Comparison of ENCODE assay signal across 27 cellular contexts in the genomic region with DNA sequence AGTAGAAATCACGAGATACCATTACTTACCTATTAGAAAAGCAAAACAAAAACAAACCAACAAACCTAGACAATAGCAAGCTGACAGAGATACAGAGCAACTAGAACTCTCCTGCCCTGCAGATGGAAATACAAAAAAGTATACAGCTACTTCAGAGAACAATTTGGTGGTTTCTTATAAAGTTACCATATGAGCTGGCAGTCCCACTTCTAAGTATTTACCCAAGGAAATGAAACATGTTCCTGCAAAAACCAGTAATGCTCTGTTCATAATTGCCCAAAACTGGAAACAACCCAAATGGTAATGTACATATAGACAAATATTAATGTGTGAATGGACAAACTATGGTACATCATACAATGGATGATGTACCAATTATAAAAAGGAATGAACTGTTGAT. TPM values are rescaled to one million over a fixed set of nuclear protein-coding genes. Genes with fewer than 3 reads are reported as not detected.
A peak's percentile ranks its signal among the peaks of the same experiment; 100 is the strongest.
DNase-seq lines count a peak whose midpoint lies in the region; ATAC-seq and TF ChIP-seq lines count a peak whose summit lies in the region.
"Had no signal": no experiment of that assay in that cellular context is flagged by ENCODE, and none has a peak within 500 bp of the region (broad histone marks: within the 10 kb centered on the region; RNA-seq: fewer than 3 reads in every experiment).

No MANE protein-coding gene starts in this region.

- CTCF ChIA-PET in activated CD8-positive, alpha-beta T cell treated with anti-CD3 and anti-CD28 coated beads for 36 hours (lab: Charles Lee): interaction anchor here (1.0 to 2.2 kb wide), 6 partner anchors 29 to 280 kb away, joined by 3 to 5 read pairs (median 3); no protein-coding TSS in a partner anchor

- H3K4me1 Mint-ChIP-seq in activated CD8-positive, alpha-beta T cell treated with anti-CD3 and anti-CD28 coated beads for 36 hours (ENCODE audit: low read depth): peaks cover 43% of the 10 kb centered on the region

- H3K27me3 Mint-ChIP-seq in activated CD8-positive, alpha-beta T cell treated with anti-CD3 and anti-CD28 coated beads for 36 hours: no peaks in the 10 kb centered on the region
- H3K27me3 Mint-ChIP-seq: brain; effector memory CD8-positive, alpha-beta T cell; stimulated activated naive CD8-positive, alpha-beta T cell treated with anti-CD3 and anti-CD28 coated beads, Interleukin-15, Interleukin-2, amounts not matched to agents 100 ng/mL and 50 ng/mL, for 24 hours had no signal

- intact Hi-C loops in activated CD8-positive, alpha-beta T cell treated with anti-CD3 and anti-CD28 coated beads for 36 hours (cut with micrococcal nuclease): no loop called here

- TF ChIP-seq CTCF in GM12865 (IDR thresholded peaks at IDR 0.05; ENCODE audit: insufficient read depth, low read depth, low read length, missing control alignments) (no peak), epithelial cell of esophagus (IDR thresholded peaks at IDR 0.05; ENCODE audit: insufficient read depth, low read depth, low read length, missing control alignments) (no peak)
- no peak for TF ChIP-seq CTCF in activated CD8-positive, alpha-beta T cell treated with anti-CD3 and anti-CD28 coated beads for 36 hours (IDR thresholded peaks at IDR 0.05)

- no peak overlapping the region for H3K4me3 Mint-ChIP-seq in activated CD8-positive, alpha-beta T cell treated with anti-CD3 and anti-CD28 coated beads for 36 hours
- H3K4me3 Mint-ChIP-seq: brain; CD8-positive, alpha-beta T cell; effector memory CD8-positive, alpha-beta T cell; stimulated activated naive CD8-positive, alpha-beta T cell treated with anti-CD3 and anti-CD28 coated beads, Interleukin-15, Interleukin-2, amounts not matched to agents 100 ng/mL and 50 ng/mL, for 24 hours had no signal

- H3K4me3 ChIP-seq in GM12865 (ENCODE audit: low read depth, low read length) (no peak overlapping the region), epithelial cell of esophagus (ENCODE audit: low read length) (no peak overlapping the region)
- H3K4me3 ChIP-seq: tibial artery had no signal

- peak overlapping the region; percentile 81 for H3K27ac Mint-ChIP-seq in activated CD8-positive, alpha-beta T cell treated with anti-CD3 and anti-CD28 coated beads for 36 hours
- H3K27ac Mint-ChIP-seq: brain; CD8-positive, alpha-beta T cell; effector memory CD8-positive, alpha-beta T cell; stimulated activated naive CD8-positive, alpha-beta T cell treated with anti-CD3 and anti-CD28 coated beads, Interleukin-15, Interleukin-2, amounts not matched to agents 100 ng/mL and 50 ng/mL, for 24 hours had no signal

- H3K9me3 Mint-ChIP-seq in activated CD8-positive, alpha-beta T cell treated with anti-CD3 and anti-CD28 coated beads for 36 hours: peaks cover 6% of the 10 kb centered on the region
- H3K9me3 Mint-ChIP-seq: effector memory CD8-positive, alpha-beta T cell had no signal

- DNase-seq in NCI-H1105 treated with DMSO at 0.1 percent for 48 hours (lab: John Stamatoyannopoulos, UW) (peak; percentile 17), NCI-H1105 (lab: John Stamatoyannopoulos, UW) (no peak), GM12865 (ENCODE audit: low read depth) (peak; percentile 30), epithelial cell of esophagus (ENCODE audit: low read depth) (peak; percentile 81), SW480 (ENCODE audit: low spot score) (no peak), NCI-H1417 (lab: John Stamatoyannopoulos, UW) (no peak)
- DNase-seq in activated CD8-positive, alpha-beta T cell treated with anti-CD3 and anti-CD28 coated beads for 36 hours: no peak
- DNase-seq: activated CD4-positive, alpha-beta T cell treated with anti-CD3 and anti-CD28 coated beads for 1 hour; CD8-positive, alpha-beta T cell; DMS153; effector memory CD8-positive, alpha-beta T cell; glutamatergic neuron; Karpas-422; left cardiac atrium; mesenchymal stem cell; NCI-H1092 treated with DMSO at 0.1 percent for 48 hours; NCI-H2081; NCI-H345; occipital lobe; retina; SHP77 treated with DMSO at 0.1 percent for 48 hours; stimulated activated CD4-positive, alpha-beta T cell treated with anti-CD3 and anti-CD28 coated beads, Interleukin-2, amount 100 ng/mL, for 48 hours; SW 1271; tibial artery had no signal

- H3K36me3 Mint-ChIP-seq in activated CD8-positive, alpha-beta T cell treated with anti-CD3 and anti-CD28 coated beads for 36 hours (ENCODE audit: low read depth): peaks cover 41% of the 10 kb centered on the region

- peak; percentile 72 for ATAC-seq in activated CD8-positive, alpha-beta T cell treated with anti-CD3 and anti-CD28 coated beads for 36 hours
- ATAC-seq in GM18511 (IDR thresholded peaks at IDR 0.05; ENCODE audit: unreplicated experiment): no peak
- ATAC-seq: CD8-positive, alpha-beta T cell; effector memory CD8-positive, alpha-beta T cell; left cardiac atrium had no signal

- POLR2A ChIA-PET in activated CD8-positive, alpha-beta T cell treated with anti-CD3 and anti-CD28 coated beads for 36 hours (lab: Charles Lee): no interaction called here

RNA-seq across cellular contexts. Expression of a gene that starts 31.7 kb away (rescaled TPM):
- total RNA-seq in activated CD8-positive, alpha-beta T cell treated with anti-CD3 and anti-CD28 coated beads for 36 hours: 10 to 100 TPM; 55.7 to 61.0 TPM

Comparison
In these comparisons a context has a peak if more than half of its experiments do, and no peak if none do; other contexts are left out.
1. DNase-seq: peak in NCI-H1105 treated with DMSO at 0.1 percent for 48 hours (single experiment), GM12865 (single experiment) and epithelial cell of esophagus (single experiment); none in NCI-H1105 (single experiment), activated CD8-positive, alpha-beta T cell treated with anti-CD3 and anti-CD28 coated beads for 36 hours (single experiment), SW480 (single experiment) and NCI-H1417 (0 of 3).